Comparison of ENCODE assay signal across 1 cellular context in the genomic region with DNA sequence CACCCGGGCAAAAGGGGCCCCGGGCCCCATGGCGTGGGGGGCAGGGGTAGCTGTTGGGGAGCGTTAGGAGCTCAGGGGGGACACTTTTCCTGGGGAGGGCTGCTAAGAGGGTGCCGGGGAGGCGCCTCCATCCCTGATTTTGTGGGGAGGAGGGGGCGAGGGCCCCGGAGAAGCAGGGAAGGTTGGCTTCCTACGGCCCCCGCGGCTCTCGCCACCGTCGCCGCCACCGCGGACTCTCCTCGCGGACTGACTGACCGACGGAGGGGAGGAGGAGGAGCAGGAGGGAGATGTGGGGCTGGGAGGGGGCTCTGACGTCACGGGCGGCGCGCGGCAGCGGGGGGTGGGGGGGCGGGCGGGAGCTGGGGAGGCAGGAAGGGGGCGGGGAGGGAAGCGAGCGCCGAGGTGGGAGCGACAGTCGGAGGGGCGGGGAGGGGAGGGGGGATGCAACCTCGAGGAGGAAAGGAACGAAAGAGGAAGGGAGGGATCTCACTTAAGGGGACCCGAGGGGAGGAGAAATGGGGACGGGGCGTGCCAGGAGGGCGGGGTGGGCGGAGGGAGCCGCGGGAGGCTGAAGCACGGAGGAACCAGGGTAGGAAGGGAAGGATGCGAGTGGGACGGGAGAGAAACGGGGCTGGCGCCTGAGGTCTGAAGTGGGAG.
TF ChIP-seq lines count a peak whose summit lies in the region.

No MANE protein-coding gene starts in this region.

TF ChIP-seq in GM12878, 131 proteins besides CTCF, POLR2A, EP300 and RAD21:
- no peak for TF ChIP-seq SP1 (IDR thresholded peaks at IDR 0.05; ENCODE audit: low read depth, low read length)
- TF ChIP-seq CREB1 (IDR thresholded peaks at IDR 0.05; ENCODE audit: low read depth) = peak; percentile 42; the same call in 1 of the 2 replicates
